1 cellular context compared by ENCODE assay signal in the genomic region with DNA sequence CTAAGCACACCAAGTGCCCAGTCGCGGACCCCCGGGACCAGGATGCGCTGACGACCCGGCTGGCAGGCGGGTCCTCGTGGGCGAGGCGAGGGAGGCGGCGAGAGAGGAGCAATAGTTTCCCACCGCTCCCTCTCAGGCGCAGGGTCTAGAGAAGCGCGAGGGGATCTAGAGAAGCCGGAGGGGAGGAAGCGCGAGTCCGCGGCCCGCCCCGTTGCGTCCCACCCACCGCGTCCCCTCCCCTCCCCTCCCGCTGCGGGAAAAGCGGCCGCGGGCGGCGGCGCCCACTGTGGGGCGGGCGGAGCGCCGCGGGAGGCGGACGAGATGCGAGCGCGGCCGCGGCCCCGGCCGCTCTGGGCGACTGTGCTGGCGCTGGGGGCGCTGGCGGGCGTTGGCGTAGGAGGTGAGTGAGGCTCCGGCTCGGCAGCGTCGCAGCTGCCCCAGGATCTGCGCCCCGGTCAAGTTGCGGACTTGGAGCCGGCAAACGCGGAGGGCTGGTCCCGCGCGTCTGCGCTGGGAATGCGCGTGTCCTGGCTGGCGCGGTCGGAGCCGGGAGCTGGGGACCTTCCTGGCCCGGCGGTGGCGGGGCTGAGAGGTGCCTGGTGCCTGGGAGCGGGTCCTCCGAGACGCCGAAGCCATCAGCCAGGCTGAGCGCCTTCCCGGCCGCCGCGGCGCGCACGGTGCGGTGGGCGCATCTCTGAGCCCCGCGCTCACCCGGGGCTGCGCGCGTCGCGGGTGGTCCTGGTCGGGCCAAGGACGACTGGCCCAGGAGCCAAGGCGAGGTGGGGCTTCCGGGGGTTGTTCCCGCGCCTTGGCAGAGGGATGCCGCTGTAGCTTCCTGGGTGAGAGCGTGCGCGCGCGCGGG.
TF ChIP-seq lines count a peak whose summit lies in the region.

A gene (plus strand): TSS at position 287 of the 862 bp plus-strand sequence. CDS start 35 bp downstream, at position 322.

TF ChIP-seq in HepG2, 621 proteins besides CTCF, POLR2A, EP300 and RAD21 (continued from another document and continues in another):
- no peak for TF ChIP-seq ZNF382 (CRISPR knock-in tag; IDR thresholded peaks at IDR 0.05; ENCODE audit: borderline replicate concordance)
- TF ChIP-seq ZNF333 (CRISPR knock-in tag; IDR thresholded peaks at IDR 0.05; ENCODE audit: borderline replicate concordance) = no peak
- TF ChIP-seq ZMAT3 (CRISPR knock-in tag; conservative IDR thresholded peaks at IDR 0.05) = peak; percentile 31; the same call in 1 of the 2 replicates
- no peak for TF ChIP-seq ZNF567 (CRISPR knock-in tag; IDR thresholded peaks at IDR 0.05; ENCODE audit: borderline replicate concordance)
- peak; percentile 42; the same call in 1 of the 2 replicates for TF ChIP-seq ZFY (CRISPR knock-in tag; IDR thresholded peaks at IDR 0.05)
- no peak for TF ChIP-seq JUNB (CRISPR knock-in tag; IDR thresholded peaks at IDR 0.05; ENCODE audit: borderline replicate concordance)
- TF ChIP-seq SETDB1 (CRISPR knock-in tag; IDR thresholded peaks at IDR 0.05; ENCODE audit: borderline replicate concordance) = no peak
- no peak for TF ChIP-seq HCFC1 (IDR thresholded peaks at IDR 0.05; ENCODE audit: low read depth, low read length)
- peak; percentile 45; the same call in 1 of the 2 replicates for TF ChIP-seq TBX2 (CRISPR knock-in tag; IDR thresholded peaks at IDR 0.05; ENCODE audit: borderline replicate concordance)
- no peak for TF ChIP-seq HOXA5 (CRISPR knock-in tag; IDR thresholded peaks at IDR 0.05)
- 0 out of 2 replicates have a peak, but pooled peaks have one; percentile 43 for TF ChIP-seq PHF21A (CRISPR knock-in tag; IDR thresholded peaks at IDR 0.05)
- TF ChIP-seq ZNF782 (CRISPR knock-in tag; IDR thresholded peaks at IDR 0.05; ENCODE audit: borderline replicate concordance) = peak; percentile 55; the same call in 1 of the 2 replicates
- no peak for TF ChIP-seq MEF2D (CRISPR knock-in tag; IDR thresholded peaks at IDR 0.05)
- 0 out of 2 replicates have a peak, but pooled peaks have one; percentile 24 for TF ChIP-seq SMAD1 (CRISPR knock-in tag; IDR thresholded peaks at IDR 0.05; ENCODE audit: borderline replicate concordance, low read depth)
- TF ChIP-seq TOE1 (CRISPR knock-in tag; IDR thresholded peaks at IDR 0.05) = no peak
- TF ChIP-seq TMF1 (CRISPR knock-in tag; IDR thresholded peaks at IDR 0.05; ENCODE audit: low read depth) = 0 out of 2 replicates have a peak, but pooled peaks have one; percentile 36
- no peak for TF ChIP-seq GATA4 (IDR thresholded peaks at IDR 0.05; ENCODE audit: borderline replicate concordance, low read depth)
- no peak for TF ChIP-seq CREM (IDR thresholded peaks at IDR 0.05)
- TF ChIP-seq CREM (CRISPR knock-in tag; IDR thresholded peaks at IDR 0.05) = no peak
- 0 out of 2 replicates have a peak, but pooled peaks have one; percentile 15 for TF ChIP-seq ZNF501 (CRISPR knock-in tag; IDR thresholded peaks at IDR 0.05)
- TF ChIP-seq, protein P1, sequence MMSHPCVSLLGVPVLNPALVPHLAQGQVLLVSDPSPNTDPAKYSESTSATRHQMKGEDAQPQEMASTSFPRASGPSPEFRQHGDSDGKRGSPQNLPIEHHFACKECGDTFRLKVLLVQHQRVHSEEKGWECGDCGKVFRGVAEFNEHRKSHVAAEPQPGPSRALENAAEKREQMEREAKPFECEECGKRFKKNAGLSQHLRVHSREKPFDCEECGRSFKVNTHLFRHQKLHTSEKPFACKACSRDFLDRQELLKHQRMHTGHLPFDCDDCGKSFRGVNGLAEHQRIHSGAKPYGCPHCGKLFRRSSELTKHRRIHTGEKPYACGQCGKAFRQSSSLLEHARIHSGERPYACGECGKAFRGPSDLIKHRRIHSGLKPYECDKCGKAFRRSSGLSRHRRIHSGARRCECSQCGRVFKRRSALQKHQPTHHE (CRISPR knock-in tag; IDR thresholded peaks at IDR 0.05; ENCODE audit: borderline replicate concordance) = no peak
- no peak for TF ChIP-seq ZNF12 (CRISPR knock-in tag; IDR thresholded peaks at IDR 0.05)
- peak; percentile 57 for TF ChIP-seq AGO1 (IDR thresholded peaks at IDR 0.05; ENCODE audit: low read depth, low read length, poor library complexity, severe bottlenecking)
- TF ChIP-seq ARNTL (CRISPR knock-in tag; IDR thresholded peaks at IDR 0.05) = no peak
- TF ChIP-seq THAP11 (CRISPR knock-in tag; IDR thresholded peaks at IDR 0.05) = no peak
- TF ChIP-seq TBL1XR1 (IDR thresholded peaks at IDR 0.05; ENCODE audit: borderline replicate concordance, low read length, partially characterized antibody) = no peak
- TF ChIP-seq SPEN (CRISPR knock-in tag; IDR thresholded peaks at IDR 0.05; ENCODE audit: low read depth) = 0 out of 2 replicates have a peak, but pooled peaks have one; percentile 13
- TF ChIP-seq ZNF510 (CRISPR knock-in tag; IDR thresholded peaks at IDR 0.05; ENCODE audit: low read depth) = peak; percentile 37; the same call in 1 of the 2 replicates
- TF ChIP-seq FOXC1 (CRISPR knock-in tag; IDR thresholded peaks at IDR 0.05; ENCODE audit: borderline replicate concordance) = peak; percentile 78; the same call in 1 of the 2 replicates
- TF ChIP-seq ADNP (CRISPR knock-in tag; IDR thresholded peaks at IDR 0.05) = no peak
- no peak for TF ChIP-seq KLF6 (CRISPR knock-in tag; IDR thresholded peaks at IDR 0.05)
- TF ChIP-seq ZNF891 (CRISPR knock-in tag; IDR thresholded peaks at IDR 0.05) = no peak
- no peak for TF ChIP-seq ZBTB7B (CRISPR knock-in tag; IDR thresholded peaks at IDR 0.05)
- no peak for TF ChIP-seq ZNF143 (CRISPR knock-in tag; IDR thresholded peaks at IDR 0.05)
- no peak for TF ChIP-seq REPIN1 (CRISPR knock-in tag; IDR thresholded peaks at IDR 0.05; ENCODE audit: borderline replicate concordance, low read depth)
- TF ChIP-seq, protein P2, sequence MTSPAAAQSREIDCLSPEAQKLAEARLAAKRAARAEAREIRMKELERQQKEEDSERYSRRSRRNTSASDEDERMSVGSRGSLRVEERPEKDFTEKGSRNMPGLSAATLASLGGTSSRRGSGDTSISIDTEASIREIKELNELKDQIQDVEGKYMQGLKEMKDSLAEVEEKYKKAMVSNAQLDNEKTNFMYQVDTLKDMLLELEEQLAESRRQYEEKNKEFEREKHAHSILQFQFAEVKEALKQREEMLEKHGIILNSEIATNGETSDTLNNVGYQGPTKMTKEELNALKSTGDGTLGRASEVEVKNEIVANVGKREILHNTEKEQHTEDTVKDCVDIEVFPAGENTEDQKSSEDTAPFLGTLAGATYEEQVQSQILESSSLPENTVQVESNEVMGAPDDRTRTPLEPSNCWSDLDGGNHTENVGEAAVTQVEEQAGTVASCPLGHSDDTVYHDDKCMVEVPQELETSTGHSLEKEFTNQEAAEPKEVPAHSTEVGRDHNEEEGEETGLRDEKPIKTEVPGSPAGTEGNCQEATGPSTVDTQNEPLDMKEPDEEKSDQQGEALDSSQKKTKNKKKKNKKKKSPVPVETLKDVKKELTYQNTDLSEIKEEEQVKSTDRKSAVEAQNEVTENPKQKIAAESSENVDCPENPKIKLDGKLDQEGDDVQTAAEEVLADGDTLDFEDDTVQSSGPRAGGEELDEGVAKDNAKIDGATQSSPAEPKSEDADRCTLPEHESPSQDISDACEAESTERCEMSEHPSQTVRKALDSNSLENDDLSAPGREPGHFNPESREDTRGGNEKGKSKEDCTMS (CRISPR knock-in tag; conservative IDR thresholded peaks at IDR 0.05) = no peak
- TF ChIP-seq, protein P3, sequence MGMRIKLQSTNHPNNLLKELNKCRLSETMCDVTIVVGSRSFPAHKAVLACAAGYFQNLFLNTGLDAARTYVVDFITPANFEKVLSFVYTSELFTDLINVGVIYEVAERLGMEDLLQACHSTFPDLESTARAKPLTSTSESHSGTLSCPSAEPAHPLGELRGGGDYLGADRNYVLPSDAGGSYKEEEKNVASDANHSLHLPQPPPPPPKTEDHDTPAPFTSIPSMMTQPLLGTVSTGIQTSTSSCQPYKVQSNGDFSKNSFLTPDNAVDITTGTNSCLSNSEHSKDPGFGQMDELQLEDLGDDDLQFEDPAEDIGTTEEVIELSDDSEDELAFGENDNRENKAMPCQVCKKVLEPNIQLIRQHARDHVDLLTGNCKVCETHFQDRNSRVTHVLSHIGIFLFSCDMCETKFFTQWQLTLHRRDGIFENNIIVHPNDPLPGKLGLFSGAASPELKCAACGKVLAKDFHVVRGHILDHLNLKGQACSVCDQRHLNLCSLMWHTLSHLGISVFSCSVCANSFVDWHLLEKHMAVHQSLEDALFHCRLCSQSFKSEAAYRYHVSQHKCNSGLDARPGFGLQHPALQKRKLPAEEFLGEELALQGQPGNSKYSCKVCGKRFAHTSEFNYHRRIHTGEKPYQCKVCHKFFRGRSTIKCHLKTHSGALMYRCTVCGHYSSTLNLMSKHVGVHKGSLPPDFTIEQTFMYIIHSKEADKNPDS (CRISPR knock-in tag; IDR thresholded peaks at IDR 0.05) = 0 out of 2 replicates have a peak, but pooled peaks have one; percentile 29
- TF ChIP-seq, protein P4, sequence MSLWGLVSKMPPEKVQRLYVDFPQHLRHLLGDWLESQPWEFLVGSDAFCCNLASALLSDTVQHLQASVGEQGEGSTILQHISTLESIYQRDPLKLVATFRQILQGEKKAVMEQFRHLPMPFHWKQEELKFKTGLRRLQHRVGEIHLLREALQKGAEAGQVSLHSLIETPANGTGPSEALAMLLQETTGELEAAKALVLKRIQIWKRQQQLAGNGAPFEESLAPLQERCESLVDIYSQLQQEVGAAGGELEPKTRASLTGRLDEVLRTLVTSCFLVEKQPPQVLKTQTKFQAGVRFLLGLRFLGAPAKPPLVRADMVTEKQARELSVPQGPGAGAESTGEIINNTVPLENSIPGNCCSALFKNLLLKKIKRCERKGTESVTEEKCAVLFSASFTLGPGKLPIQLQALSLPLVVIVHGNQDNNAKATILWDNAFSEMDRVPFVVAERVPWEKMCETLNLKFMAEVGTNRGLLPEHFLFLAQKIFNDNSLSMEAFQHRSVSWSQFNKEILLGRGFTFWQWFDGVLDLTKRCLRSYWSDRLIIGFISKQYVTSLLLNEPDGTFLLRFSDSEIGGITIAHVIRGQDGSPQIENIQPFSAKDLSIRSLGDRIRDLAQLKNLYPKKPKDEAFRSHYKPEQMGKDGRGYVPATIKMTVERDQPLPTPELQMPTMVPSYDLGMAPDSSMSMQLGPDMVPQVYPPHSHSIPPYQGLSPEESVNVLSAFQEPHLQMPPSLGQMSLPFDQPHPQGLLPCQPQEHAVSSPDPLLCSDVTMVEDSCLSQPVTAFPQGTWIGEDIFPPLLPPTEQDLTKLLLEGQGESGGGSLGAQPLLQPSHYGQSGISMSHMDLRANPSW (CRISPR knock-in tag; IDR thresholded peaks at IDR 0.05; ENCODE audit: borderline replicate concordance) = no peak
- TF ChIP-seq, protein P5, sequence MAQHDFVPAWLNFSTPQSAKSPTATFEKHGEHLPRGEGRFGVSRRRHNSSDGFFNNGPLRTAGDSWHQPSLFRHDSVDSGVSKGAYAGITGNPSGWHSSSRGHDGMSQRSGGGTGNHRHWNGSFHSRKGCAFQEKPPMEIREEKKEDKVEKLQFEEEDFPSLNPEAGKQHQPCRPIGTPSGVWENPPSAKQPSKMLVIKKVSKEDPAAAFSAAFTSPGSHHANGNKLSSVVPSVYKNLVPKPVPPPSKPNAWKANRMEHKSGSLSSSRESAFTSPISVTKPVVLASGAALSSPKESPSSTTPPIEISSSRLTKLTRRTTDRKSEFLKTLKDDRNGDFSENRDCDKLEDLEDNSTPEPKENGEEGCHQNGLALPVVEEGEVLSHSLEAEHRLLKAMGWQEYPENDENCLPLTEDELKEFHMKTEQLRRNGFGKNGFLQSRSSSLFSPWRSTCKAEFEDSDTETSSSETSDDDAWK (CRISPR knock-in tag; IDR thresholded peaks at IDR 0.05) = no peak
- TF ChIP-seq CREB1 (IDR thresholded peaks at IDR 0.05) = no peak
- TF ChIP-seq CREB1 (CRISPR knock-in tag; IDR thresholded peaks at IDR 0.05) = no peak
- TF ChIP-seq EHMT2 (IDR thresholded peaks at IDR 0.05; ENCODE audit: borderline replicate concordance, low read depth, low read length) = no peak
- TF ChIP-seq MAZ (IDR thresholded peaks at IDR 0.05; ENCODE audit: borderline replicate concordance, low read depth, low read length) = no peak
- TF ChIP-seq MAZ (CRISPR knock-in tag; IDR thresholded peaks at IDR 0.05; ENCODE audit: low read depth) = peak; percentile 49
- 0 out of 2 replicates have a peak, but pooled peaks have one; percentile 30 for TF ChIP-seq ZBTB20 (CRISPR knock-in tag; IDR thresholded peaks at IDR 0.05; ENCODE audit: borderline replicate concordance, low read depth)
- TF ChIP-seq FOXA3 (CRISPR knock-in tag; IDR thresholded peaks at IDR 0.05) = peak; percentile 6; the same call in 1 of the 2 replicates
- TF ChIP-seq ATAD3A (CRISPR knock-in tag; IDR thresholded peaks at IDR 0.05) = no peak
- no peak for TF ChIP-seq NR3C1 (CRISPR knock-in tag; IDR thresholded peaks at IDR 0.05)
- TF ChIP-seq ZC3H13 (CRISPR knock-in tag; IDR thresholded peaks at IDR 0.05) = no peak
- no peak for TF ChIP-seq ZNF615 (CRISPR knock-in tag; IDR thresholded peaks at IDR 0.05; ENCODE audit: borderline replicate concordance)
- TF ChIP-seq ZNF75D (CRISPR knock-in tag; IDR thresholded peaks at IDR 0.05; ENCODE audit: borderline replicate concordance) = no peak
